Comparison of ENCODE assay signal across 1 cellular context in the genomic region with DNA sequence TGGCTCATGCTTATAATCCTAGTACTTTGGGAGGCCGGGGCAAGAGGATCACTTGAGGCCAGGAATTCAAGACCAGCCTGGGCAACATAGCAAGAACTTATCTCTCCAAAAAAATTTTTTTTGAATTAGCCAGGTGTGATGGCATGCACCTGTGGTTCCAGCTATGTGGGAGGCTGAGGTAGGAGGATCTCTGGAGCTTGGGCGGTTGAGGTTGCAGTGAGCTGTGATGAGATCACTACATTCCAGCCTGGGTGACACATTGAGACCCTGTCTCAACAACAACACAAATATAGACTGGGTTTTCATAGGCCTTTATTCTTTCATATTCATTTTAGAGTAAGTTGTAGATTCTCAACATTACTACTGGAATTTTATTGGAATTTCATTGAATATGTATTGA.
TF ChIP-seq lines count a peak whose summit lies in the region.

No MANE protein-coding gene starts in this region.

TF ChIP-seq in HEK293, 187 proteins besides CTCF, POLR2A, EP300 and RAD21 (continued from another document):
- TF ChIP-seq, protein P1, sequence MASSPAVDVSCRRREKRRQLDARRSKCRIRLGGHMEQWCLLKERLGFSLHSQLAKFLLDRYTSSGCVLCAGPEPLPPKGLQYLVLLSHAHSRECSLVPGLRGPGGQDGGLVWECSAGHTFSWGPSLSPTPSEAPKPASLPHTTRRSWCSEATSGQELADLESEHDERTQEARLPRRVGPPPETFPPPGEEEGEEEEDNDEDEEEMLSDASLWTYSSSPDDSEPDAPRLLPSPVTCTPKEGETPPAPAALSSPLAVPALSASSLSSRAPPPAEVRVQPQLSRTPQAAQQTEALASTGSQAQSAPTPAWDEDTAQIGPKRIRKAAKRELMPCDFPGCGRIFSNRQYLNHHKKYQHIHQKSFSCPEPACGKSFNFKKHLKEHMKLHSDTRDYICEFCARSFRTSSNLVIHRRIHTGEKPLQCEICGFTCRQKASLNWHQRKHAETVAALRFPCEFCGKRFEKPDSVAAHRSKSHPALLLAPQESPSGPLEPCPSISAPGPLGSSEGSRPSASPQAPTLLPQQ (tag by site-specific recombination; IDR thresholded peaks at IDR 0.05): no peak
- no peak for TF ChIP-seq ZNF155 (tag by site-specific recombination; IDR thresholded peaks at IDR 0.05)
- no peak for TF ChIP-seq MZF1 (tag by site-specific recombination; IDR thresholded peaks at IDR 0.05; ENCODE audit: borderline replicate concordance)
